ENCODE assay signal across 10 cellular contexts in the genomic region with DNA sequence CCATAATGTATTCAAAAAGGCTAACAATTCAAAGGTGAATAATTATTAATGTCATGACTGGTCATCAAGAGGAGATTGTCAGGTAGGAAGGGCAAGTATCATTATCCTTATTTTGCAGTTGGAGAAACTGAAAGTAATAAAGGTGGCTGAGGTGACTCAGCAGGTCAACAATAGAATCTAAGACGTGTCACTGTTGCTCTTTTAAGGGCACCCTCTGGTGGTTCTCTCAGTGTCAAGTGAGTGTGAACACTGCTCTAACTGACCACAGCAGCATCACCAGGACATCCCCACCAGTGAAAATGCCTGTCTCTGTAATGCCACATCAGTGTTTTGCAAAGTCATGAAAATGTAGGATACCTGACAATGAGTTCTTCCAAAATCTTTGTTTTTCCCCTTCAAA.
A peak's percentile ranks its signal among the peaks of the same experiment; 100 is the strongest.
DNase-seq lines count a peak whose midpoint lies in the region; ATAC-seq, FAIRE-seq and TF ChIP-seq lines count a peak whose summit lies in the region.
"Had no signal": no experiment of that assay in that cellular context is flagged by ENCODE, and none has a peak within 500 bp of the region (broad histone marks: within the 10 kb centered on the region; RNA-seq: fewer than 3 reads in every experiment).

No MANE protein-coding gene starts in this region.

- no peak overlapping the region for H3K4me3 ChIP-seq in tibial nerve
- H3K4me3 ChIP-seq: right lobe of liver, suprapubic skin had no signal

- TF ChIP-seq POLR2A in tibial nerve (IDR thresholded peaks at IDR 0.05): no peak

- no peaks in the 10 kb centered on the region for H3K36me3 ChIP-seq in tibial nerve
- H3K36me3 ChIP-seq: right lobe of liver, suprapubic skin had no signal

- no peak overlapping the region for H3K27ac ChIP-seq in tibial nerve
- H3K27ac ChIP-seq: right lobe of liver, suprapubic skin had no signal

- WGBS in tibial nerve, 2 donors: 41 to 43% methylated on average over 1 of the region's 1 CpG

- peak; percentile 9 for DNase-seq in NAMALWA (ENCODE audit: low spot score)
- peak; percentile 24 for DNase-seq in urothelium cell line (ENCODE audit: low spot score)
- no peak for DNase-seq in DMS 273 treated with DMSO at 0.1 percent for 48 hours (lab: John Stamatoyannopoulos, UW)
- DNase-seq in tibial nerve (ENCODE audit: low spot score in 2 of 2): no peak
- no peak for DNase-seq in epidermal melanocyte (ENCODE audit: insufficient read length, low spot score)
- DNase-seq: NCI-H345, right lobe of liver had no signal

- no peak for FAIRE-seq in urothelium cell line (lab: Jason Lieb, UNC)

- no peak for TF ChIP-seq CTCF in tibial nerve (IDR thresholded peaks at IDR 0.05)

- peak; percentile 94 for ATAC-seq in GM19043 (IDR thresholded peaks at IDR 0.05; ENCODE audit: low read depth, unreplicated experiment)
- peak; percentile 98 for ATAC-seq in HG02763 (IDR thresholded peaks at IDR 0.05; ENCODE audit: unreplicated experiment)

- H3K4me1 ChIP-seq in tibial nerve: no peaks in the 10 kb centered on the region
- H3K4me1 ChIP-seq: right lobe of liver, suprapubic skin had no signal

- TF ChIP-seq EP300 in tibial nerve (IDR thresholded peaks at IDR 0.05): no peak

- H3K9me3 ChIP-seq in tibial nerve: no peaks in the 10 kb centered on the region
- H3K9me3 ChIP-seq: right lobe of liver, suprapubic skin had no signal

- no peaks in the 10 kb centered on the region for H3K27me3 ChIP-seq in tibial nerve
- H3K27me3 ChIP-seq: right lobe of liver, suprapubic skin had no signal

Comparison
In these comparisons a context has a peak if more than half of its experiments do, and no peak if none do; other contexts are left out.
1. DNase-seq: peak in NAMALWA (single experiment) and urothelium cell line (single experiment); none in DMS 273 treated with DMSO at 0.1 percent for 48 hours (single experiment), tibial nerve (0 of 2) and epidermal melanocyte (single experiment).